8 cellular contexts compared by ENCODE assay signal in the genomic region with DNA sequence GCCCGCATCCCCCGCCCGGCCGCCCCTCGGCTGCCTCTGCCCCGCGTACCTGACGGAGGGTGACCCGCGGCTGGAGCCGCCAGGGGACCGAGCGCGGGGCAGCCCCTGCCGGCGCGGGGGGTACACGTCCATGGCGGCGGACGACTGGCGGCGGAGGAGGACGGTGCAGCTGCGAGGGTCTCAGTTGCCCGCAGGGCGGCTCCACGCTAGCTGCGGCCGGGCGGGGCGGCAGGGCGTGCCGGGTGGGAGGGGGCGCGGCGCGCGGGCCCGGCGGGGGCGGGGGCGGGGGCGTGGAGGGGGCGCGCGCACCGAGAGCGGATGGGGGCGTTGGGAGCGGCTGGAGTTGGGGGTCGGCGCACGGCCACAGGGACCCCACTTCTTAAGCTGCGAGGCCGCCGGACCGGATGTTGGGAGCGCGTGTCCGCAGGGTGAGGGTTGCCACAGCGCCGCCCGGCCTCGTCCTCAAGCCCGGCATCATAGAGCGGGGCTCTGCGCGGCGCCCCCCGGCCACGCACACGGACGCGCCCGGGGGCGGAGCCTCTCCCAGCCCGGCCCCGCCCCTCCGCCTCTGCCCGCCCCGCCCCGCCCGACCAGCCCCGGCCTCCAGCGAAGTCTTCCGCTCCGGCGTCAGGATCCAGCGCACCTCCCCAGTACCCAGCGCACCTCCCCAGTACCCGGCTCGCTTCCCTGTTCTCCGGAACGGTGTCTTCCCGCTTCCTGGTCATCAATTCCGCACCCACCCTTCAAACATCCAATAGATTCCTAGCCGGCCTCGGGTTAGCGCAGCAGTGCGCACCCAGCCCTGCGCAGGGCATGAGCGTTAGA. TPM values are rescaled to one million over a fixed set of nuclear protein-coding genes. Genes with fewer than 3 reads are reported as not detected.
DNase-seq lines count a peak whose midpoint lies in the region; ATAC-seq and TF ChIP-seq lines count a peak whose summit lies in the region.

A gene (minus strand): TSS at position 244 of the 825 bp plus-strand sequence. CDS start 112 bp downstream, at position 132.

- H3K79me2 ChIP-seq in MM.1S (ENCODE audit: low read length): no peaks in the 10 kb centered on the region

- H3K36me3 Mint-ChIP-seq in CD4-positive, alpha-beta memory T cell: peaks cover 0 to 12% of the 10 kb centered on the region in 2 donors
- peaks cover 4% of the 10 kb centered on the region for H3K36me3 Mint-ChIP-seq in T-helper 1 cell treated with Interleukin-12 subunit alpha and Interleukin-12 subunit beta and Interleukin-4 antibody, amounts not matched to agents 30 μg/mL and 1 μg/mL, for 36 hours (ENCODE audit: low read depth)

- peaks cover 24 to 44% (median 32%) of the 10 kb centered on the region in 4 donors for H3K4me1 Mint-ChIP-seq in CD4-positive, alpha-beta memory T cell
- peaks cover 28% of the 10 kb centered on the region for H3K4me1 Mint-ChIP-seq in T-helper 1 cell treated with Interleukin-12 subunit alpha and Interleukin-12 subunit beta and Interleukin-4 antibody, amounts not matched to agents 30 μg/mL and 1 μg/mL, for 36 hours (ENCODE audit: low read depth)

- ATAC-seq in GM21390 (IDR thresholded peaks at IDR 0.05; ENCODE audit: unreplicated experiment) (peak; percentile 50), left ventricle myocardium superior (peak; percentile 87), psoas muscle (peak; percentile 80 to 84 (median 82)), upper lobe of right lung (peak; percentile 89)

- no peaks in the 10 kb centered on the region for H3K27me3 Mint-ChIP-seq in CD4-positive, alpha-beta memory T cell
- peaks cover 41% of the 10 kb centered on the region for H3K27me3 Mint-ChIP-seq in T-helper 1 cell treated with Interleukin-12 subunit alpha and Interleukin-12 subunit beta and Interleukin-4 antibody, amounts not matched to agents 30 μg/mL and 1 μg/mL, for 36 hours (ENCODE audit: low read depth)

- H4K20me1 ChIP-seq in MM.1S (ENCODE audit: insufficient read depth, low read length): no peaks in the 10 kb centered on the region

- H3K9me3 Mint-ChIP-seq in CD4-positive, alpha-beta memory T cell: no peaks in the 10 kb centered on the region
- no peaks in the 10 kb centered on the region for H3K9me3 Mint-ChIP-seq in T-helper 1 cell treated with Interleukin-12 subunit alpha and Interleukin-12 subunit beta and Interleukin-4 antibody, amounts not matched to agents 30 μg/mL and 1 μg/mL, for 36 hours

- peak within 1 kb of the TSS; percentile 69 for H3K27ac ChIP-seq in CD4-positive, alpha-beta memory T cell (ENCODE audit: low read depth, low read length)
- H3K27ac ChIP-seq in MM.1S (ENCODE audit: low read length) (no peak within 1 kb of the TSS), psoas muscle (peak within 1 kb of the TSS; percentile 84), upper lobe of right lung (peak within 1 kb of the TSS; percentile 92)

- no peaks in the 10 kb centered on the region for H3K9me2 ChIP-seq in MM.1S (replicated peaks; ENCODE audit: insufficient read depth, low read length)

- intact Hi-C loops in CD4-positive, alpha-beta memory T cell (cut with micrococcal nuclease): loop anchor here (1.0 kb wide), 3 partner anchors 13 to 203 kb away; a partner anchor contains a TSS
- intact Hi-C loops in left ventricle myocardium superior (cut with micrococcal nuclease) (no loop called here), psoas muscle (cut with DNase I) (loop anchor here (5.0 kb wide), 1 partner anchor 65 kb away; a partner anchor contains a TSS), upper lobe of right lung (cut with DNase I) (no loop called here)

- H3K4me3 Mint-ChIP-seq in CD4-positive, alpha-beta memory T cell: peak within 1 kb of the TSS; percentile 95 to 99 (median 98)
- H3K4me3 Mint-ChIP-seq in T-helper 1 cell treated with Interleukin-12 subunit alpha and Interleukin-12 subunit beta and Interleukin-4 antibody, amounts not matched to agents 30 μg/mL and 1 μg/mL, for 36 hours: peak within 1 kb of the TSS; percentile 94

- peak within 1 kb of the TSS; percentile 83 to 93 for H3K4me3 ChIP-seq in CD4-positive, alpha-beta memory T cell (ENCODE audit: low read length in 2 of 2)
- H3K4me3 ChIP-seq in MM.1S (ENCODE audit: low read length) (peak within 1 kb of the TSS; percentile 87), psoas muscle (peak within 1 kb of the TSS; percentile 75), upper lobe of right lung (peak within 1 kb of the TSS; percentile 77)

- H3K27ac Mint-ChIP-seq in CD4-positive, alpha-beta memory T cell: peak within 1 kb of the TSS; percentile 94 to 98 (median 95)
- H3K27ac Mint-ChIP-seq in T-helper 1 cell treated with Interleukin-12 subunit alpha and Interleukin-12 subunit beta and Interleukin-4 antibody, amounts not matched to agents 30 μg/mL and 1 μg/mL, for 36 hours: peak within 1 kb of the TSS; percentile 85

- no peaks in the 10 kb centered on the region for H3K36me3 ChIP-seq in CD4-positive, alpha-beta memory T cell (ENCODE audit: insufficient read depth, low read length)
- H3K36me3 ChIP-seq in MM.1S (replicated peaks; ENCODE audit: insufficient read depth, low read length) (no peaks in the 10 kb centered on the region), psoas muscle (ENCODE audit: insufficient read depth in 1 of 2, low read depth in 1 of 2) (no peaks in the 10 kb centered on the region), upper lobe of right lung (no peaks in the 10 kb centered on the region)

- peak within 1 kb of the TSS; percentile 99 for H3K4me2 ChIP-seq in MM.1S (ENCODE audit: low read depth, low read length)

- H3K4me1 ChIP-seq in CD4-positive, alpha-beta memory T cell (ENCODE audit: insufficient read depth, low read length): peaks cover 21% of the 10 kb centered on the region
- no peaks in the 10 kb centered on the region for H3K4me1 ChIP-seq in MM.1S (ENCODE audit: low read length)
- H3K4me1 ChIP-seq in psoas muscle: no peaks in the 10 kb centered on the region
- H3K4me1 ChIP-seq in upper lobe of right lung: peaks cover 15% of the 10 kb centered on the region

- H3K27me3 ChIP-seq in CD4-positive, alpha-beta memory T cell (ENCODE audit: insufficient read depth, low read length): no peaks in the 10 kb centered on the region
- peaks cover 6% of the 10 kb centered on the region; the same call in 1 of the 2 replicates for H3K27me3 ChIP-seq in MM.1S (replicated peaks; ENCODE audit: insufficient read depth, low read length)
- H3K27me3 ChIP-seq in psoas muscle (ENCODE audit: insufficient read depth in 3 of 3, low read length in 2 of 3): no peaks in the 10 kb centered on the region
- H3K27me3 ChIP-seq in upper lobe of right lung: no peaks in the 10 kb centered on the region

- no peaks in the 10 kb centered on the region for H3K9me3 ChIP-seq in CD4-positive, alpha-beta memory T cell (ENCODE audit: control insufficient read depth in 1 of 2, low read length in 2 of 2)
- H3K9me3 ChIP-seq in MM.1S (replicated peaks; ENCODE audit: insufficient read depth, low read length) (no peaks in the 10 kb centered on the region), psoas muscle (no peaks in the 10 kb centered on the region), upper lobe of right lung (no peaks in the 10 kb centered on the region)

- TF ChIP-seq CTCF in MM.1S (IDR thresholded peaks at IDR 0.05; ENCODE audit: low read length) (no peak), psoas muscle (IDR thresholded peaks at IDR 0.05) (peak; percentile 42), upper lobe of right lung (IDR thresholded peaks at IDR 0.05) (peak; percentile 23)

- POLR2A ChIA-PET in CD4-positive, alpha-beta memory T cell (lab: Charles Lee; ENCODE audit: partially characterized antibody): interaction anchor here (0.7 to 5.3 kb wide), 10 partner anchors 10 to 1404 kb away, joined by 3 to 28 read pairs (median 4); a partner anchor contains a TSS

- H2AFZ ChIP-seq in MM.1S (ENCODE audit: low read length): peak within 1 kb of the TSS; percentile 97

- peak; percentile 63 to 77 (median 71) for DNase-seq in CD4-positive, alpha-beta memory T cell
- DNase-seq in MM.1S: peak; percentile 42
- DNase-seq in amygdala (lab: John Stamatoyannopoulos, UW): peak in 55 of 56 donors; percentile 21 to 88 (median 69)
- peak; percentile 86 for DNase-seq in left ventricle myocardium superior
- peak; percentile 76 to 87 for DNase-seq in psoas muscle
- DNase-seq in upper lobe of right lung: peak; percentile 91

- no peaks in the 10 kb centered on the region for H3F3A ChIP-seq in MM.1S (ENCODE audit: insufficient read depth, low read length)

- WGBS in psoas muscle, 3 donors: 0 to 1% (median 1%) methylated on average over 32 to 103 of the region's 103 CpGs

- no peak within 1 kb of the TSS; the same call in 1 of the 2 replicates for H3K9ac ChIP-seq in MM.1S (ENCODE audit: low read length)

- CTCF ChIA-PET in CD4-positive, alpha-beta memory T cell (lab: Charles Lee; ENCODE audit: partially characterized antibody): interaction anchor here (0.6 to 1.3 kb wide), 6 partner anchors 9 to 447 kb away, joined by 3 to 5 read pairs (median 3); no protein-coding TSS in a partner anchor

RNA-seq across cellular contexts. Expression of the gene that starts here (rescaled TPM):
- total RNA-seq in CD4-positive, alpha-beta memory T cell: 1 to 10 TPM; 5.6 to 6.1 TPM
- polyA plus RNA-seq in CD4-positive, alpha-beta memory T cell: 1 to 10 TPM in 1 of 2 donors, under 1 TPM in 1; 0.72 to 1.6 TPM
- 20.1 TPM for total RNA-seq in left ventricle myocardium superior
- 10 to 100 TPM; 17.2 to 27.0 (median 21.5) TPM for total RNA-seq in psoas muscle
- polyA plus RNA-seq in psoas muscle: 1 to 10 TPM; 5.4 to 7.9 (median 7.1) TPM
- total RNA-seq in upper lobe of right lung: 24.8 TPM

Comparison
In these comparisons a context has a peak if more than half of its experiments do, and no peak if none do; other contexts are left out.
1. intact Hi-C loops: an anchor here in CD4-positive, alpha-beta memory T cell (1.0 kb wide) and psoas muscle (5.0 kb wide); none called in left ventricle myocardium superior and upper lobe of right lung.